Comparison of ENCODE assay signal across 2 cellular contexts in the genomic region with DNA sequence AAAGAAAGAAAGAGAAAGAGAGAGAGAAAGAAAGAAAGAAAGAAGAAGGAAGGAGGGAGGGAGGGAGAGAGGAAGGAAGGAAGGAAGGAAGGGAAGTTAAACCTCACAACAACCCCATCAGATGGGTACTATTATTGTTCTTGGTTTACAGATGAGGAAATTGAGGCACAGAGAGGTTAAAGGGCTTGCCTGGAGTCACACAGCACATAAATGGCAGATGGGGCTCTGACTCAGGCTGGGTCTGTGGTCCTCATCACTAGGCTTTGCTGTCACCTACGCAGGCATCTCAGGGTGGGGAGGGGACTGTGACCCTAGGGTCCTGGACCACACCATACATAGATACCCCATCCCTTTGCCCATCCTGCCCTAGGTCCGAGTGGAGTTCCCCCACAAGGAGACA.
TF ChIP-seq lines count a peak whose summit lies in the region.

No MANE protein-coding gene starts in this region.

TF ChIP-seq in HEK293, 187 proteins besides CTCF, POLR2A, EP300 and RAD21:
- TF ChIP-seq BCL11B (tag by site-specific recombination; IDR thresholded peaks at IDR 0.05; ENCODE audit: low read depth): no peak
- peak; percentile 55 for TF ChIP-seq ZNF366 (tag by site-specific recombination; conservative IDR thresholded peaks at IDR 0.05)
- TF ChIP-seq, protein P1, sequence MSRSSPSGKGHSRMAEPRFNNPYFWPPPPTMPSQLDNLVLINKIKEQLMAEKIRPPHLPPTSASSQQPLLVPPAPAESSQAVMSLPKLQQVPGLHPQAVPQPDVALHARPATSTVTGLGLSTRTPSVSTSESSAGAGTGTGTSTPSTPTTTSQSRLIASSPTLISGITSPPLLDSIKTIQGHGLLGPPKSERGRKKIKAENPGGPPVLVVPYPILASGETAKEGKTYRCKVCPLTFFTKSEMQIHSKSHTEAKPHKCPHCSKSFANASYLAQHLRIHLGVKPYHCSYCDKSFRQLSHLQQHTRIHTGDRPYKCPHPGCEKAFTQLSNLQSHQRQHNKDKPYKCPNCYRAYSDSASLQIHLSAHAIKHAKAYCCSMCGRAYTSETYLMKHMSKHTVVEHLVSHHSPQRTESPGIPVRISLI (tag by site-specific recombination; IDR thresholded peaks at IDR 0.05): no peak

TF ChIP-seq in K562, 482 proteins besides CTCF, POLR2A, EP300 and RAD21:
- TF ChIP-seq, protein P2, sequence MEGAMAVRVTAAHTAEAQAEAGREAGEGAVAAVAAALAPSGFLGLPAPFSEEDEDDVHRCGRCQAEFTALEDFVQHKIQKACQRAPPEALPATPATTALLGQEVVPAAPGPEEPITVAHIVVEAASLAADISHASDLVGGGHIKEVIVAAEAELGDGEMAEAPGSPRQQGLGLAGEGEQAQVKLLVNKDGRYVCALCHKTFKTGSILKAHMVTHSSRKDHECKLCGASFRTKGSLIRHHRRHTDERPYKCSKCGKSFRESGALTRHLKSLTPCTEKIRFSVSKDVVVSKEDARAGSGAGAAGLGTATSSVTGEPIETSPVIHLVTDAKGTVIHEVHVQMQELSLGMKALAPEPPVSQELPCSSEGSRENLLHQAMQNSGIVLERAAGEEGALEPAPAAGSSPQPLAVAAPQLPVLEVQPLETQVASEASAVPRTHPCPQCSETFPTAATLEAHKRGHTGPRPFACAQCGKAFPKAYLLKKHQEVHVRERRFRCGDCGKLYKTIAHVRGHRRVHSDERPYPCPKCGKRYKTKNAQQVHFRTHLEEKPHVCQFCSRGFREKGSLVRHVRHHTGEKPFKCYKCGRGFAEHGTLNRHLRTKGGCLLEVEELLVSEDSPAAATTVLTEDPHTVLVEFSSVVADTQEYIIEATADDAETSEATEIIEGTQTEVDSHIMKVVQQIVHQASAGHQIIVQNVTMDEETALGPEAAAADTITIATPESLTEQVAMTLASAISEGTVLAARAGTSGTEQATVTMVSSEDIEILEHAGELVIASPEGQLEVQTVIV (CRISPR knock-in tag; IDR thresholded peaks at IDR 0.05; ENCODE audit: borderline replicate concordance): no peak
- TF ChIP-seq, protein P3, sequence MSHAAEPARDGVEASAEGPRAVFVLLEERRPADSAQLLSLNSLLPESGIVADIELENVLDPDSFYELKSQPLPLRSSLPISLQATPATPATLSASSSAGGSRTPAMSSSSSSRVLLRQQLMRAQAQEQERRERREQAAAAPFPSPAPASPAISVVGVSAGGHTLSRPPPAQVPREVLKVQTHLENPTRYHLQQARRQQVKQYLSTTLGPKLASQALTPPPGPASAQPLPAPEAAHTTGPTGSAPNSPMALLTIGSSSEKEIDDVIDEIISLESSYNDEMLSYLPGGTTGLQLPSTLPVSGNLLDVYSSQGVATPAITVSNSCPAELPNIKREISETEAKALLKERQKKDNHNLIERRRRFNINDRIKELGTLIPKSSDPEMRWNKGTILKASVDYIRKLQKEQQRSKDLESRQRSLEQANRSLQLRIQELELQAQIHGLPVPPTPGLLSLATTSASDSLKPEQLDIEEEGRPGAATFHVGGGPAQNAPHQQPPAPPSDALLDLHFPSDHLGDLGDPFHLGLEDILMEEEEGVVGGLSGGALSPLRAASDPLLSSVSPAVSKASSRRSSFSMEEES (CRISPR knock-in tag; IDR thresholded peaks at IDR 0.05): no peak
- TF ChIP-seq ZNF41 (CRISPR knock-in tag; conservative IDR thresholded peaks at IDR 0.05) (no peak), ZEB2 (IDR thresholded peaks at IDR 0.05) (no peak), RBM25 (IDR thresholded peaks at IDR 0.05; ENCODE audit: low read depth, low read length, severe bottlenecking) (peak; percentile 38), ZFP36 (IDR thresholded peaks at IDR 0.05; ENCODE audit: low read depth, low read length, partially characterized antibody) (peak; percentile 66), EHMT2 (IDR thresholded peaks at IDR 0.05) (no peak), RFX1 (IDR thresholded peaks at IDR 0.05) (no peak), TARDBP (IDR thresholded peaks at IDR 0.05) (no peak)
- TF ChIP-seq, protein P4, sequence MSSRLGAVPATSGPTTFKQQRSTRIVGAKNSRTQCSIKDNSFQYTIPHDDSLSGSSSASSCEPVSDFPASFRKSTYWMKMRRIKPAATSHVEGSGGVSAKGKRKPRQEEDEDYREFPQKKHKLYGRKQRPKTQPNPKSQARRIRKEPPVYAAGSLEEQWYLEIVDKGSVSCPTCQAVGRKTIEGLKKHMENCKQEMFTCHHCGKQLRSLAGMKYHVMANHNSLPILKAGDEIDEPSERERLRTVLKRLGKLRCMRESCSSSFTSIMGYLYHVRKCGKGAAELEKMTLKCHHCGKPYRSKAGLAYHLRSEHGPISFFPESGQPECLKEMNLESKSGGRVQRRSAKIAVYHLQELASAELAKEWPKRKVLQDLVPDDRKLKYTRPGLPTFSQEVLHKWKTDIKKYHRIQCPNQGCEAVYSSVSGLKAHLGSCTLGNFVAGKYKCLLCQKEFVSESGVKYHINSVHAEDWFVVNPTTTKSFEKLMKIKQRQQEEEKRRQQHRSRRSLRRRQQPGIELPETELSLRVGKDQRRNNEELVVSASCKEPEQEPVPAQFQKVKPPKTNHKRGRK (tag; IDR thresholded peaks at IDR 0.05): 0 out of 2 replicates have a peak, but pooled peaks have one; percentile 0
- TF ChIP-seq, protein P5, sequence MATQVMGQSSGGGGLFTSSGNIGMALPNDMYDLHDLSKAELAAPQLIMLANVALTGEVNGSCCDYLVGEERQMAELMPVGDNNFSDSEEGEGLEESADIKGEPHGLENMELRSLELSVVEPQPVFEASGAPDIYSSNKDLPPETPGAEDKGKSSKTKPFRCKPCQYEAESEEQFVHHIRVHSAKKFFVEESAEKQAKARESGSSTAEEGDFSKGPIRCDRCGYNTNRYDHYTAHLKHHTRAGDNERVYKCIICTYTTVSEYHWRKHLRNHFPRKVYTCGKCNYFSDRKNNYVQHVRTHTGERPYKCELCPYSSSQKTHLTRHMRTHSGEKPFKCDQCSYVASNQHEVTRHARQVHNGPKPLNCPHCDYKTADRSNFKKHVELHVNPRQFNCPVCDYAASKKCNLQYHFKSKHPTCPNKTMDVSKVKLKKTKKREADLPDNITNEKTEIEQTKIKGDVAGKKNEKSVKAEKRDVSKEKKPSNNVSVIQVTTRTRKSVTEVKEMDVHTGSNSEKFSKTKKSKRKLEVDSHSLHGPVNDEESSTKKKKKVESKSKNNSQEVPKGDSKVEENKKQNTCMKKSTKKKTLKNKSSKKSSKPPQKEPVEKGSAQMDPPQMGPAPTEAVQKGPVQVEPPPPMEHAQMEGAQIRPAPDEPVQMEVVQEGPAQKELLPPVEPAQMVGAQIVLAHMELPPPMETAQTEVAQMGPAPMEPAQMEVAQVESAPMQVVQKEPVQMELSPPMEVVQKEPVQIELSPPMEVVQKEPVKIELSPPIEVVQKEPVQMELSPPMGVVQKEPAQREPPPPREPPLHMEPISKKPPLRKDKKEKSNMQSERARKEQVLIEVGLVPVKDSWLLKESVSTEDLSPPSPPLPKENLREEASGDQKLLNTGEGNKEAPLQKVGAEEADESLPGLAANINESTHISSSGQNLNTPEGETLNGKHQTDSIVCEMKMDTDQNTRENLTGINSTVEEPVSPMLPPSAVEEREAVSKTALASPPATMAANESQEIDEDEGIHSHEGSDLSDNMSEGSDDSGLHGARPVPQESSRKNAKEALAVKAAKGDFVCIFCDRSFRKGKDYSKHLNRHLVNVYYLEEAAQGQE (CRISPR knock-in tag; IDR thresholded peaks at IDR 0.05; ENCODE audit: low read depth): no peak
